In the genomic region with DNA sequence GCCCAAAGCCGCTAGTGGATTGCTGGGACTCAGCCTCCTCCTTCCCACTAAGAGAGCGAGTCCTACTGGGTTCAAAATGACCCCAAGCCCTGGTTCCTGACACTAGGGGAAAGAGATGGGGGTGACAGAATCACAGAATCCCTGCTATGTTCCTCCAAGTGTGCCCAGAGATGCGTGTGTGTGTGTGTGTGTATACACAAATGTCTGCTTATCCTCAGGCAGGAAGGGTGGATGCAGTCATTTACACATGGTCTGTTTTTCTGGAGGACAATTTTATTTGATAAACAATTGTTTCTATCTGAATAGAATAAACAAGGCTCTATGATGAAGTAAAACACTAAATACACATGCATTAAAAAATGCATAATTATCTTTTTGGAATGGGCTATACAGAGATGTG, we compare ENCODE assay signal across 9 cellular contexts. TPM values are rescaled to one million over a fixed set of nuclear protein-coding genes. Genes with fewer than 3 reads are reported as not detected.
DNase-seq lines count a peak whose midpoint lies in the region; ATAC-seq and TF ChIP-seq lines count a peak whose summit lies in the region.
"Had no signal": no experiment of that assay in that cellular context is flagged by ENCODE, and none has a peak within 500 bp of the region (broad histone marks: within the 10 kb centered on the region; RNA-seq: fewer than 3 reads in every experiment).

No MANE protein-coding gene starts in this region.

- POLR2A ChIA-PET in activated CD4-positive, alpha-beta memory T cell treated with anti-CD3 and anti-CD28 coated beads, Interleukin-2, amount 10 ng/mL, durations not matched to agents 7 days and 5 days (lab: Charles Lee): interaction anchor here (0.9 to 1.2 kb wide), 7 partner anchors 11 to 82 kb away, joined by 3 to 5 read pairs (median 3); no protein-coding TSS in a partner anchor
- POLR2A ChIA-PET in activated CD4-positive, alpha-beta memory T cell treated with anti-CD3 and anti-CD28 coated beads for 36 hours (lab: Charles Lee): no interaction called here
- POLR2A ChIA-PET in RWPE1 (lab: Yijun Ruan, JAX; ENCODE audit: low non-redundant PET): interaction anchor here (0.6 to 6.0 kb wide), 3 partner anchors 19 to 22 kb away, joined by 3 to 28 read pairs (median 5); no protein-coding TSS in a partner anchor

- H3K27me3 Mint-ChIP-seq in activated CD4-positive, alpha-beta memory T cell treated with anti-CD3 and anti-CD28 coated beads, Interleukin-2, amount 10 ng/mL, durations not matched to agents 7 days and 5 days: peaks cover 32% of the 10 kb centered on the region
- H3K27me3 Mint-ChIP-seq in activated CD4-positive, alpha-beta memory T cell treated with anti-CD3 and anti-CD28 coated beads for 36 hours: peaks cover 39% of the 10 kb centered on the region
- peaks cover 23% of the 10 kb centered on the region for H3K27me3 Mint-ChIP-seq in glutamatergic neuron (ENCODE audit: unreplicated experiment)

- TF ChIP-seq CTCF in RWPE1 (conservative IDR thresholded peaks at IDR 0.05; ENCODE audit: low read depth) (no peak), glutamatergic neuron (IDR thresholded peaks at IDR 0.05; ENCODE audit: partially characterized antibody, unreplicated experiment) (no peak), stomach (IDR thresholded peaks at IDR 0.05) (no peak)

- peak overlapping the region; percentile 65 for H3K4me3 Mint-ChIP-seq in activated CD4-positive, alpha-beta memory T cell treated with anti-CD3 and anti-CD28 coated beads, Interleukin-2, amount 10 ng/mL, durations not matched to agents 7 days and 5 days
- no peak overlapping the region for H3K4me3 Mint-ChIP-seq in activated CD4-positive, alpha-beta memory T cell treated with anti-CD3 and anti-CD28 coated beads for 36 hours
- H3K4me3 Mint-ChIP-seq in glutamatergic neuron (ENCODE audit: unreplicated experiment): peak overlapping the region; percentile 92

- peaks cover 0 to 5% (median 0%) of the 10 kb centered on the region in 4 donors for H3K36me3 ChIP-seq in stomach

- no peak for TF ChIP-seq POLR2A in stomach (IDR thresholded peaks at IDR 0.05)

- whole genome bisulfite sequencing in stomach, 5 donors: 73 to 83% (median 81%) methylated on average over 3 of the region's 3 CpGs

- no peak for DNase-seq in activated CD4-positive, alpha-beta memory T cell treated with anti-CD3 and anti-CD28 coated beads, Interleukin-2, amount 10 ng/mL, durations not matched to agents 7 days and 5 days
- DNase-seq in activated CD4-positive, alpha-beta memory T cell treated with anti-CD3 and anti-CD28 coated beads for 36 hours: no peak
- no peak for DNase-seq in RWPE1 (ENCODE audit: low spot score)
- no peak for DNase-seq in glutamatergic neuron
- no peak for DNase-seq in stomach
- no peak for DNase-seq in hypothalamus (lab: John Stamatoyannopoulos, UW)
- DNase-seq in NCI-H526 (lab: John Stamatoyannopoulos, UW): no peak
- DNase-seq: NCI-H1417 had no signal

- peaks cover 45% of the 10 kb centered on the region for H3K4me1 Mint-ChIP-seq in activated CD4-positive, alpha-beta memory T cell treated with anti-CD3 and anti-CD28 coated beads, Interleukin-2, amount 10 ng/mL, durations not matched to agents 7 days and 5 days
- H3K4me1 Mint-ChIP-seq in activated CD4-positive, alpha-beta memory T cell treated with anti-CD3 and anti-CD28 coated beads for 36 hours (ENCODE audit: low read depth): peaks cover 36% of the 10 kb centered on the region
- peaks cover 15% of the 10 kb centered on the region for H3K4me1 Mint-ChIP-seq in glutamatergic neuron (ENCODE audit: low read depth, unreplicated experiment)

- ATAC-seq in GM21390 (IDR thresholded peaks at IDR 0.05; ENCODE audit: unreplicated experiment): no peak

- CTCF ChIA-PET in activated CD4-positive, alpha-beta memory T cell treated with anti-CD3 and anti-CD28 coated beads, Interleukin-2, amount 10 ng/mL, durations not matched to agents 7 days and 5 days (lab: Charles Lee): interaction anchor here (1.2 to 4.8 kb wide), 2 partner anchors 23 to 30 kb away, joined by 8 to 13 read pairs; no protein-coding TSS in a partner anchor
- CTCF ChIA-PET in activated CD4-positive, alpha-beta memory T cell treated with anti-CD3 and anti-CD28 coated beads for 36 hours (lab: Charles Lee): interaction anchor here (0.8 to 2.2 kb wide), 6 partner anchors 9 to 170 kb away, joined by 3 to 13 read pairs (median 4); no protein-coding TSS in a partner anchor
- CTCF ChIA-PET in RWPE1 (lab: Yijun Ruan, JAX): interaction anchor here (1.3 to 5.5 kb wide), 2 partner anchors 22 to 31 kb away, joined by 7 to 29 read pairs; no protein-coding TSS in a partner anchor

- TF ChIP-seq EP300 in stomach (IDR thresholded peaks at IDR 0.05): no peak

- H3K36me3 Mint-ChIP-seq in activated CD4-positive, alpha-beta memory T cell treated with anti-CD3 and anti-CD28 coated beads, Interleukin-2, amount 10 ng/mL, durations not matched to agents 7 days and 5 days (ENCODE audit: low read depth): peaks cover 14% of the 10 kb centered on the region
- H3K36me3 Mint-ChIP-seq in activated CD4-positive, alpha-beta memory T cell treated with anti-CD3 and anti-CD28 coated beads for 36 hours: no peaks in the 10 kb centered on the region
- H3K36me3 Mint-ChIP-seq in glutamatergic neuron (ENCODE audit: unreplicated experiment): no peaks in the 10 kb centered on the region

- H3K9me3 ChIP-seq in stomach: no peaks in the 10 kb centered on the region

- peaks cover 0 to 31% (median 20%) of the 10 kb centered on the region in 3 donors for H3K27me3 ChIP-seq in stomach

- H3K4me1 ChIP-seq in stomach: peaks cover 24 to 67% (median 45%) of the 10 kb centered on the region in 4 donors

- intact Hi-C loops in activated CD4-positive, alpha-beta memory T cell treated with anti-CD3 and anti-CD28 coated beads for 36 hours (cut with micrococcal nuclease): loop anchor here (1.0 to 2.0 kb wide), 3 partner anchors 23 to 47 kb away; no protein-coding TSS in a partner anchor
- intact Hi-C loops in stomach (cut with DNase I; ENCODE audit: low total_unique reads): no loop called here

- no peaks in the 10 kb centered on the region for H3K9me3 Mint-ChIP-seq in activated CD4-positive, alpha-beta memory T cell treated with anti-CD3 and anti-CD28 coated beads, Interleukin-2, amount 10 ng/mL, durations not matched to agents 7 days and 5 days
- no peaks in the 10 kb centered on the region for H3K9me3 Mint-ChIP-seq in activated CD4-positive, alpha-beta memory T cell treated with anti-CD3 and anti-CD28 coated beads for 36 hours
- H3K9me3 Mint-ChIP-seq in glutamatergic neuron (ENCODE audit: unreplicated experiment): peaks cover 6% of the 10 kb centered on the region

- no peak overlapping the region for H3K4me3 ChIP-seq in stomach

- H3K27ac ChIP-seq in RWPE1 (peak overlapping the region; percentile 97), stomach (peak overlapping the region; percentile 57 to 84 (median 82))

- H3K27ac Mint-ChIP-seq in activated CD4-positive, alpha-beta memory T cell treated with anti-CD3 and anti-CD28 coated beads, Interleukin-2, amount 10 ng/mL, durations not matched to agents 7 days and 5 days: peak overlapping the region; percentile 82
- no peak overlapping the region for H3K27ac Mint-ChIP-seq in activated CD4-positive, alpha-beta memory T cell treated with anti-CD3 and anti-CD28 coated beads for 36 hours
- H3K27ac Mint-ChIP-seq in glutamatergic neuron (ENCODE audit: unreplicated experiment): no peak overlapping the region

RNA-seq across cellular contexts. Expression of a gene that starts 1.2 kb away (rescaled TPM):
- 1 to 10 TPM; 3.0 to 5.3 TPM for total RNA-seq in activated CD4-positive, alpha-beta memory T cell treated with anti-CD3 and anti-CD28 coated beads, Interleukin-2, amount 10 ng/mL, durations not matched to agents 7 days and 5 days
- under 1 TPM; 0.45 to 0.73 TPM for total RNA-seq in activated CD4-positive, alpha-beta memory T cell treated with anti-CD3 and anti-CD28 coated beads for 36 hours
- total RNA-seq in glutamatergic neuron (ENCODE audit: unreplicated experiment) (0.59 TPM), stomach (10 to 100 TPM in 2 of 5 donors, 1 to 10 TPM in 2, not detected in 1; 5.5 to 16.1 (median 9.3) TPM)
- polyA plus RNA-seq in stomach: 10 to 100 TPM in 1 of 3 donors, 1 to 10 TPM in 2; 9.6 to 39.5 (median 9.9) TPM

RNA-seq across cellular contexts. Expression of a gene that starts 35.4 kb away (rescaled TPM):
- 10 to 100 TPM; 46.4 to 48.5 TPM for total RNA-seq in activated CD4-positive, alpha-beta memory T cell treated with anti-CD3 and anti-CD28 coated beads, Interleukin-2, amount 10 ng/mL, durations not matched to agents 7 days and 5 days
- total RNA-seq in activated CD4-positive, alpha-beta memory T cell treated with anti-CD3 and anti-CD28 coated beads for 36 hours: 10 to 100 TPM; 20.8 to 21.5 TPM
- 25.9 TPM for total RNA-seq in glutamatergic neuron (ENCODE audit: unreplicated experiment)
- total RNA-seq in stomach: 10 to 100 TPM; 28.8 to 93.3 (median 31.9) TPM
- 10 to 100 TPM in 2 of 3 donors, 1 to 10 TPM in 1; 7.5 to 22.8 (median 11.0) TPM for polyA plus RNA-seq in stomach
